ENCODE assay signal across 14 cellular contexts in genomic region chr13:51913421-51914136, GRCh38.
DNase-seq lines count a peak whose midpoint lies in the region; ATAC-seq and TF ChIP-seq lines count a peak whose summit lies in the region.
"Had no signal": no experiment of that assay in that cellular context is flagged by ENCODE, and none has a peak within 500 bp of the region (broad histone marks: within the 10 kb centered on the region; RNA-seq: fewer than 3 reads in every experiment).

No MANE protein-coding gene starts in this region.

- no peaks in the 10 kb centered on the region for H3K9me3 Mint-ChIP-seq in activated naive CD4-positive, alpha-beta T cell treated with anti-CD3 and anti-CD28 coated beads, Interleukin-2, amount 10 ng/mL, durations not matched to agents 7 days and 5 days
- H3K9me3 Mint-ChIP-seq: activated naive CD8-positive, alpha-beta T cell treated with anti-CD3 and anti-CD28 coated beads, Interleukin-2, amount 10 ng/mL, durations not matched to agents 7 days and 5 days; IgD-negative memory B cell; immature natural killer cell; naive B cell had no signal

- CTCF ChIA-PET in activated naive CD4-positive, alpha-beta T cell treated with anti-CD3 and anti-CD28 coated beads, Interleukin-2, amount 10 ng/mL, durations not matched to agents 7 days and 5 days (lab: Charles Lee) = interaction anchor here (0.9 to 1.4 kb wide), 4 partner anchors 10 to 214 kb away, joined by 3 to 7 read pairs (median 4); no protein-coding TSS in a partner anchor

- ATAC-seq in SK-N-SH treated with all-trans-retinoic acid at 6 μM for 48 hours (peak; percentile 60), HG03565 (IDR thresholded peaks at IDR 0.05; ENCODE audit: unreplicated experiment) (no peak)

- H3K27ac Mint-ChIP-seq in activated naive CD4-positive, alpha-beta T cell treated with anti-CD3 and anti-CD28 coated beads, Interleukin-2, amount 10 ng/mL, durations not matched to agents 7 days and 5 days = no peak overlapping the region
- H3K27ac Mint-ChIP-seq: activated naive CD8-positive, alpha-beta T cell treated with anti-CD3 and anti-CD28 coated beads, Interleukin-2, amount 10 ng/mL, durations not matched to agents 7 days and 5 days; IgD-negative memory B cell; immature natural killer cell had no signal

- peaks cover 25% of the 10 kb centered on the region for H3K4me1 Mint-ChIP-seq in activated naive CD4-positive, alpha-beta T cell treated with anti-CD3 and anti-CD28 coated beads, Interleukin-2, amount 10 ng/mL, durations not matched to agents 7 days and 5 days
- H3K4me1 Mint-ChIP-seq: immature natural killer cell, naive B cell had no signal

- no peak overlapping the region for H3K4me3 ChIP-seq in HFF-Myc (replicated peaks; ENCODE audit: low read depth, low read length)
- H3K4me3 ChIP-seq: sigmoid colon had no signal

- no peaks in the 10 kb centered on the region for H3K36me3 Mint-ChIP-seq in activated naive CD4-positive, alpha-beta T cell treated with anti-CD3 and anti-CD28 coated beads, Interleukin-2, amount 10 ng/mL, durations not matched to agents 7 days and 5 days
- H3K36me3 Mint-ChIP-seq: activated naive CD8-positive, alpha-beta T cell treated with anti-CD3 and anti-CD28 coated beads, Interleukin-2, amount 10 ng/mL, durations not matched to agents 7 days and 5 days; CD14-positive monocyte; IgD-negative memory B cell; immature natural killer cell; naive B cell had no signal

- H3K4me3 Mint-ChIP-seq in activated naive CD4-positive, alpha-beta T cell treated with anti-CD3 and anti-CD28 coated beads, Interleukin-2, amount 10 ng/mL, durations not matched to agents 7 days and 5 days = no peak overlapping the region
- H3K4me3 Mint-ChIP-seq: activated naive CD8-positive, alpha-beta T cell treated with anti-CD3 and anti-CD28 coated beads, Interleukin-2, amount 10 ng/mL, durations not matched to agents 7 days and 5 days; CD14-positive monocyte; IgD-negative memory B cell; immature natural killer cell; naive B cell had no signal

- peaks cover 7% of the 10 kb centered on the region for H3K27me3 Mint-ChIP-seq in activated naive CD4-positive, alpha-beta T cell treated with anti-CD3 and anti-CD28 coated beads, Interleukin-2, amount 10 ng/mL, durations not matched to agents 7 days and 5 days

- DNase-seq in COLO668 (lab: John Stamatoyannopoulos, UW; ENCODE audit: unreplicated experiment) = peak; percentile 58
- DNase-seq in HFF-Myc (ENCODE audit: extremely low read depth, low read depth) = no peak
- peak; percentile 54 for DNase-seq in islet precursor cell
- DNase-seq in MV-4-11 (lab: John Stamatoyannopoulos, UW) = no peak
- no peak for DNase-seq in HK-2 (ENCODE audit: unreplicated experiment)
- no peak for DNase-seq in activated naive CD4-positive, alpha-beta T cell treated with anti-CD3 and anti-CD28 coated beads, Interleukin-2, amount 10 ng/mL, durations not matched to agents 7 days and 5 days
- DNase-seq: activated naive CD8-positive, alpha-beta T cell treated with anti-CD3 and anti-CD28 coated beads, Interleukin-2, amount 10 ng/mL, durations not matched to agents 7 days and 5 days; immature natural killer cell; naive B cell; sigmoid colon had no signal

- peak; percentile 21 for TF ChIP-seq CTCF in HFF-Myc (IDR thresholded peaks at IDR 0.05; ENCODE audit: low read depth, low read length, missing control alignments)

TF ChIP-seq in SK-N-SH treated with all-trans-retinoic acid at 6 μM for 48 hours, 23 proteins besides CTCF, POLR2A, EP300 and RAD21:
- TF ChIP-seq ZNF565 (CRISPR knock-in tag; conservative IDR thresholded peaks at IDR 0.05; ENCODE audit: low read depth) (no peak), POU6F1 (CRISPR knock-in tag; IDR thresholded peaks at IDR 0.05; ENCODE audit: borderline replicate concordance, low read depth) (no peak), TSHZ2 (CRISPR knock-in tag; IDR thresholded peaks at IDR 0.05) (no peak), ZFP30 (CRISPR knock-in tag; IDR thresholded peaks at IDR 0.05) (no peak), TOX (CRISPR knock-in tag; IDR thresholded peaks at IDR 0.05; ENCODE audit: borderline replicate concordance) (no peak), BACH2 (CRISPR knock-in tag; IDR thresholded peaks at IDR 0.05; ENCODE audit: borderline replicate concordance) (no peak)

Comparison
In these comparisons a context has a peak if more than half of its experiments do, and no peak if none do; other contexts are left out.
1. DNase-seq: peak in COLO668 (single experiment) and islet precursor cell (single experiment); none in HFF-Myc (single experiment), MV-4-11 (single experiment), HK-2 (single experiment) and activated naive CD4-positive, alpha-beta T cell treated with anti-CD3 and anti-CD28 coated beads, Interleukin-2, amount 10 ng/mL, durations not matched to agents 7 days and 5 days (single experiment).